Comparison of ENCODE assay signal across 8 cellular contexts in genomic region chr3:126083138-126083445, GRCh38. TPM values are rescaled to one million over a fixed set of nuclear protein-coding genes. Genes with fewer than 3 reads are reported as not detected.
A peak's percentile ranks its signal among the peaks of the same experiment; 100 is the strongest.
DNase-seq lines count a peak whose midpoint lies in the region; ATAC-seq, FAIRE-seq and TF ChIP-seq lines count a peak whose summit lies in the region.

No MANE protein-coding gene starts in this region.

- no peaks in the 10 kb centered on the region for H3K79me2 ChIP-seq in GM12878 (ENCODE audit: control insufficient read depth, insufficient read depth, low read length)

- H3K36me3 ChIP-seq in cardiac muscle cell (no peaks in the 10 kb centered on the region), GM12878 (ENCODE audit: control insufficient read depth in 2 of 2, insufficient read depth in 2 of 2, low read length in 1 of 2) (no peaks in the 10 kb centered on the region), lower lobe of right lung (no peaks in the 10 kb centered on the region), upper lobe of right lung (no peaks in the 10 kb centered on the region)

- no peak for TF ChIP-seq POLR2A in GM12878 (IDR thresholded peaks at IDR 0.05; ENCODE audit: low read depth, low read length)

- H3K9me3 ChIP-seq in cardiac muscle cell (ENCODE audit: low read depth) (no peaks in the 10 kb centered on the region), GM12878 (replicated peaks; ENCODE audit: control insufficient read depth, insufficient read depth, low read length) (no peaks in the 10 kb centered on the region), lower lobe of right lung (no peaks in the 10 kb centered on the region), upper lobe of right lung (no peaks in the 10 kb centered on the region)

- 22% methylated on average over 3 of the region's 3 CpGs for WGBS in GM12878 (ENCODE audit: insufficient coverage, insufficient replicate concordance, low lambda C conversion rate, missing lambda C conversion rate)

- no peak for DNase-seq in cardiac muscle cell (ENCODE audit: low read depth in 1 of 2, low spot score in 1 of 2)
- DNase-seq in left cardiac atrium = no peak
- DNase-seq in GM12878 (ENCODE audit: low read depth, low spot score) = no peak
- DNase-seq in lower lobe of right lung = no peak
- DNase-seq in upper lobe of right lung = no peak
- DNase-seq in RPMI8226 = no peak
- DNase-seq in NCI-H345 (lab: John Stamatoyannopoulos, UW) = no peak

- H3K27ac ChIP-seq in cardiac muscle cell = peak overlapping the region; percentile 89
- H3K27ac ChIP-seq in GM12878 (ENCODE audit: control insufficient read depth, insufficient read depth) = no peak overlapping the region; the same call in 1 of the 2 replicates
- H3K27ac ChIP-seq in lower lobe of right lung = peak overlapping the region; percentile 91
- peak overlapping the region; percentile 86 for H3K27ac ChIP-seq in upper lobe of right lung

- H3K4me3 ChIP-seq in cardiac muscle cell (peak overlapping the region; percentile 79), GM12878 (peak overlapping the region; percentile 71), lower lobe of right lung (peak overlapping the region; percentile 71), upper lobe of right lung (peak overlapping the region; percentile 68)

- peak overlapping the region; percentile 59; the same call in 1 of the 2 replicates for H3K9ac ChIP-seq in GM12878 (ENCODE audit: control insufficient read depth, insufficient read depth, low read length)

- ATAC-seq in left cardiac atrium (no peak), GM12878 (no peak), lower lobe of right lung (no peak), upper lobe of right lung (no peak), HG03159 (IDR thresholded peaks at IDR 0.05; ENCODE audit: unreplicated experiment) (no peak)

- CTCF ChIA-PET in GM12878 (lab: Yijun Ruan, JAX) = no interaction called here

- intact Hi-C loops in left cardiac atrium (cut with DNase I) = loop anchor here in 1 of 2 donors (10.0 kb wide), 1 partner anchor 108 kb away; no protein-coding TSS in a partner anchor
- intact Hi-C loops in GM12878 (cut with micrococcal nuclease; ENCODE audit: unreplicated experiment) = loop anchor here (10.0 kb wide), 1 partner anchor 168 kb away; no protein-coding TSS in a partner anchor
- intact Hi-C loops in lower lobe of right lung (cut with DNase I) = no loop called here
- intact Hi-C loops in upper lobe of right lung (cut with DNase I) = no loop called here

- H3K27me3 ChIP-seq in cardiac muscle cell (no peaks in the 10 kb centered on the region), GM12878 (replicated peaks in 1 of 2; ENCODE audit: control insufficient read depth in 2 of 2, insufficient read depth in 2 of 2, low read length in 1 of 2) (no peaks in the 10 kb centered on the region), lower lobe of right lung (ENCODE audit: low read depth) (no peaks in the 10 kb centered on the region), upper lobe of right lung (no peaks in the 10 kb centered on the region)

- H2AFZ ChIP-seq in GM12878 (ENCODE audit: control insufficient read depth, low read depth, low read length) = no peak overlapping the region; the same call in 1 of the 2 replicates

- SMC1A ChIA-PET in GM12878 (lab: Charles Lee; ENCODE audit: uncharacterized antibody, unreplicated experiment) = no interaction called here

- BruUV-seq in GM12878 (replicated peaks; lab: Mats Ljungman, UMichigan) = no TSS peak

- no peak for TF ChIP-seq CTCF in cardiac muscle cell (IDR thresholded peaks at IDR 0.05; ENCODE audit: low read depth, low read length)
- no peak for TF ChIP-seq CTCF in GM12878 (IDR thresholded peaks at IDR 0.05 in 2 of 3, conservative IDR thresholded peaks at IDR 0.05 in 1 of 3; ENCODE audit: control insufficient read depth in 2 of 3, extremely low read depth in 1 of 3, insufficient read depth in 1 of 3, low read depth in 3 of 3, low read length in 3 of 3)
- TF ChIP-seq CTCF in lower lobe of right lung (IDR thresholded peaks at IDR 0.05) = no peak
- no peak for TF ChIP-seq CTCF in upper lobe of right lung (IDR thresholded peaks at IDR 0.05)

- no peaks in the 10 kb centered on the region for H4K20me1 ChIP-seq in GM12878 (ENCODE audit: control insufficient read depth, insufficient read depth)

- in situ Hi-C loops in GM12878 (cut with MboI) = no loop called here

- POLR2A ChIA-PET in GM12878 (lab: Charles Lee) = no interaction called here

- TF ChIP-seq EP300 in GM12878 (IDR thresholded peaks at IDR 0.05; ENCODE audit: borderline replicate concordance in 1 of 2, control insufficient read depth in 1 of 2, low read depth in 2 of 2, low read length in 2 of 2) = no peak

- no peak for FAIRE-seq in GM12878 (lab: Jason Lieb, UNC)

- peak overlapping the region; percentile 48 for H3K4me2 ChIP-seq in GM12878 (ENCODE audit: control insufficient read depth, insufficient read depth)

- RAD21 ChIA-PET in GM12878 (lab: Charles Lee; ENCODE audit: unreplicated experiment) = no interaction called here

- H3K4me1 ChIP-seq in cardiac muscle cell (ENCODE audit: low read depth) (no peaks in the 10 kb centered on the region), GM12878 (ENCODE audit: control insufficient read depth, insufficient read depth, low read length) (no peaks in the 10 kb centered on the region), lower lobe of right lung (peaks cover 12% of the 10 kb centered on the region), upper lobe of right lung (peaks cover 6% of the 10 kb centered on the region)

- no peak for TF ChIP-seq RAD21 in GM12878 (IDR thresholded peaks at IDR 0.05; ENCODE audit: insufficient read depth, low read depth, low read length)

TF ChIP-seq in GM12878, 131 proteins besides CTCF, POLR2A, EP300 and RAD21 (continues in another document):
- no peak for TF ChIP-seq ESRRA (IDR thresholded peaks at IDR 0.05; ENCODE audit: low read length)
- TF ChIP-seq HDGF (IDR thresholded peaks at IDR 0.05) = no peak
- TF ChIP-seq BHLHE40 (IDR thresholded peaks at IDR 0.05; ENCODE audit: borderline replicate concordance in 1 of 2, low read depth in 2 of 2, low read length in 1 of 2) = no peak
- no peak for TF ChIP-seq MYB (IDR thresholded peaks at IDR 0.05; ENCODE audit: borderline replicate concordance, low read depth, low read length)
- no peak for TF ChIP-seq ZNF384 (IDR thresholded peaks at IDR 0.05; ENCODE audit: borderline replicate concordance, low read depth, low read length)
- no peak for TF ChIP-seq ZNF592 (IDR thresholded peaks at IDR 0.05)
- no peak for TF ChIP-seq USF1 (IDR thresholded peaks at IDR 0.05; ENCODE audit: borderline replicate concordance, extremely low read length, insufficient read depth, low read depth, low read length)

RNA-seq across cellular contexts. Expression of gene SLC41A3, which starts 0.8 kb away (rescaled TPM):
- 55.1 and 68.0 TPM in 2 replicates for total RNA-seq in cardiac muscle cell
- 33.4 and 33.9 TPM in 2 replicates for polyA plus RNA-seq in cardiac muscle cell
- total RNA-seq in left cardiac atrium = 10 to 100 TPM; 31.1 to 34.0 TPM
- 24.3 and 38.0 TPM in 2 replicates for total RNA-seq in GM12878 (2013; cell fraction: nucleolus; rRNA removed)
- total RNA-seq in GM12878 (2014; rRNA removed) = 21.2 and 21.8 TPM in 2 replicates
- 10.9 and 12.5 TPM in 2 replicates for total RNA-seq in GM12878 (2014; rRNA removed; fragmentation: Illumina TruSeq; extraction: Trizol)
- 25.7 and 27.1 TPM in 2 replicates for total RNA-seq in GM12878 (2021)
- polyA plus RNA-seq in GM12878 (2011; ENCODE audit: low read depth) = 11.7 TPM
- polyA plus RNA-seq in GM12878 (2011; rRNA removed) = 14.9 and 26.3 TPM in 2 replicates
- 39.2 and 43.6 TPM in 2 replicates for polyA plus RNA-seq in GM12878 (2011; cell fraction: cytosol; rRNA removed)
- 117 and 124 TPM in 2 replicates for polyA plus RNA-seq in GM12878 (2011; cell fraction: nucleus; rRNA removed)
- 18.3 and 18.8 TPM in 2 replicates for polyA plus RNA-seq in GM12878 (2012)
- polyA plus RNA-seq in GM12878 (2014; fragmentation: Illumina TruSeq; extraction: Trizol) = 14.5 and 19.4 TPM in 2 replicates
- 10 to 100 TPM in 1 of 2 experiments, 1 to 10 TPM in 1; 8.3 to 13.9 TPM for polyA plus RNA-seq in GM12878 (2014; fragmentation: Nextera tagmentation; extraction: Ambion mirVana)
- polyA plus RNA-seq in GM12878 (2014; rRNA removed) = 29.5 and 35.1 TPM in 2 replicates
- polyA plus RNA-seq in GM12878 (2016; fragmentation: Nextera tagmentation; extraction: Ambion mirVana) = 10 to 100 TPM; 10.1 to 11.0 TPM
- polyA minus RNA-seq in GM12878 (2011; rRNA and poly(A)+ RNA removed) = 22.0 and 33.0 TPM in 2 replicates
- polyA minus RNA-seq in GM12878 (2011; cell fraction: cytosol; rRNA and poly(A)+ RNA removed) = 10.9 and 11.5 TPM in 2 replicates
- 16.8 and 31.4 TPM in 2 replicates for polyA minus RNA-seq in GM12878 (2011; cell fraction: nucleus; rRNA and poly(A)+ RNA removed)
- 36.2 TPM for total RNA-seq in lower lobe of right lung
- total RNA-seq in upper lobe of right lung = 30.8 TPM
